ENCODE assay signal across 18 cellular contexts in the genomic region with DNA sequence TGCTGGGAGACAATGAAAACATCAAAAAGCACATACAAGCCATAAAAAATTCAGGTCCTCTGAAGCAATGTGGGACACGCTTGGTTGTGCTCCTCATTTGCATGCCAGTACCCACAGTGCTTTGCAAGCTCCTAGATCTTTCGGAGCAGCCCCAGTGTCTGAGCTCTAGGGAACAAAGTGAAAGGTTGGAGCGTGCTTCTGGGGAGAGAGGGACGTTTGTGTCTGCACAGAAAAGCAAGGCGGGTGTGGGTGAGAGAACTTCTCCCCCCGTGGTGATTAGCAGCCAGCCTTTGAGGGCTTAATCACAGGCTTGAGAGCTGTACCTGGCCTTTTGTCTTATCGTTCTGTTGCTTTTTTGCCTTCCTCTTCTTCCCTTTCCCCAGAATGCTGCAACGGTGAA.
DNase-seq lines count a peak whose midpoint lies in the region; ATAC-seq and TF ChIP-seq lines count a peak whose summit lies in the region.
"Had no signal": no experiment of that assay in that cellular context is flagged by ENCODE, and none has a peak within 500 bp of the region (broad histone marks: within the 10 kb centered on the region; RNA-seq: fewer than 3 reads in every experiment).

No MANE protein-coding gene starts in this region.

- no peak for ATAC-seq in thoracic aorta (ENCODE audit: insufficient number of reproducible peaks, low FRiP score, low read depth)
- ATAC-seq: stimulated activated naive B cell treated with anti-CD40 and anti-IgM and Interleukin-4, amounts not matched to agents 10 μg/mL and 1 μg/mL and 100 μg/mL, for 72 hours had no signal

- CTCF ChIA-PET in HEK293T (lab: Yijun Ruan, JAX) = no interaction called here

- POLR2A ChIA-PET in HEK293T (lab: Yijun Ruan, JAX) = no interaction called here

- H3K9me3 Mint-ChIP-seq in neural progenitor cell = peaks cover 28% of the 10 kb centered on the region
- peaks cover 26% of the 10 kb centered on the region for H3K9me3 Mint-ChIP-seq in activated T-cell treated with anti-CD3 and anti-CD28 coated beads, Interleukin-2, amount 50 U/mL, for 24 hours

- H3K79me2 ChIP-seq in neural progenitor cell (ENCODE audit: low read depth) = no peaks in the 10 kb centered on the region

- H3K4me2 ChIP-seq in neural progenitor cell = no peak overlapping the region
- H3K4me2 ChIP-seq: KMS-11 had no signal

- peak overlapping the region; percentile 51 for H3K4me3 ChIP-seq in coronary artery
- no peak overlapping the region for H3K4me3 ChIP-seq in neural progenitor cell
- peak overlapping the region; percentile 46 for H3K4me3 ChIP-seq in thoracic aorta

- no peak overlapping the region for H3K9ac ChIP-seq in neural progenitor cell
- H3K9ac ChIP-seq: KMS-11 had no signal

- H3K36me3 Mint-ChIP-seq in neural progenitor cell = peaks cover 4% of the 10 kb centered on the region
- H3K36me3 Mint-ChIP-seq in activated T-cell treated with anti-CD3 and anti-CD28 coated beads, Interleukin-2, amount 50 U/mL, for 24 hours (ENCODE audit: low read depth) = no peaks in the 10 kb centered on the region
- H3K36me3 Mint-ChIP-seq: stimulated activated naive B cell treated with anti-CD40 and anti-IgM and Interleukin-4, amounts not matched to agents 10 μg/mL and 1 μg/mL and 100 μg/mL, for 72 hours had no signal

- H3K36me3 ChIP-seq in neural progenitor cell (no peaks in the 10 kb centered on the region), thoracic aorta (no peaks in the 10 kb centered on the region)

- peak overlapping the region; percentile 26 to 90 for H3K27ac ChIP-seq in coronary artery
- H3K27ac ChIP-seq in neural progenitor cell = no peak overlapping the region
- peak overlapping the region; percentile 83 to 85 for H3K27ac ChIP-seq in thoracic aorta
- H3K27ac ChIP-seq: KMS-11 had no signal

- H3K27me3 Mint-ChIP-seq in neural progenitor cell (ENCODE audit: insufficient read depth, low read depth) = no peaks in the 10 kb centered on the region
- H3K27me3 Mint-ChIP-seq in activated T-cell treated with anti-CD3 and anti-CD28 coated beads, Interleukin-2, amount 50 U/mL, for 24 hours = peaks cover 6% of the 10 kb centered on the region

- TF ChIP-seq CTCF in coronary artery (IDR thresholded peaks at IDR 0.05) (no peak), neural progenitor cell (IDR thresholded peaks at IDR 0.05) (no peak), thoracic aorta (IDR thresholded peaks at IDR 0.05) (no peak)

- H3K4me3 Mint-ChIP-seq in neural progenitor cell = no peak overlapping the region
- no peak overlapping the region for H3K4me3 Mint-ChIP-seq in activated T-cell treated with anti-CD3 and anti-CD28 coated beads, Interleukin-2, amount 50 U/mL, for 24 hours
- H3K4me3 Mint-ChIP-seq: stimulated activated naive B cell treated with anti-CD40 and anti-IgM and Interleukin-4, amounts not matched to agents 10 μg/mL and 1 μg/mL and 100 μg/mL, for 72 hours had no signal

- peak overlapping the region; percentile 97 for H2AFZ ChIP-seq in neural progenitor cell (replicated peaks)

- H4K20me1 ChIP-seq in neural progenitor cell (ENCODE audit: low read depth) = no peaks in the 10 kb centered on the region

- H3K27me3 ChIP-seq in neural progenitor cell (no peaks in the 10 kb centered on the region), thoracic aorta (replicated peaks; ENCODE audit: insufficient read depth) (no peaks in the 10 kb centered on the region)

- H3K4me1 Mint-ChIP-seq in neural progenitor cell = peaks cover 8% of the 10 kb centered on the region
- H3K4me1 Mint-ChIP-seq in activated T-cell treated with anti-CD3 and anti-CD28 coated beads, Interleukin-2, amount 50 U/mL, for 24 hours (ENCODE audit: low read depth) = no peaks in the 10 kb centered on the region
- H3K4me1 Mint-ChIP-seq: stimulated activated naive B cell treated with anti-CD40 and anti-IgM and Interleukin-4, amounts not matched to agents 10 μg/mL and 1 μg/mL and 100 μg/mL, for 72 hours had no signal

- DNase-seq in GM04503 (ENCODE audit: low read depth) (peak; percentile 47), coronary artery (ENCODE audit: low spot score) (no peak), neural progenitor cell (ENCODE audit: low spot score) (no peak), thoracic aorta (ENCODE audit: low spot score) (no peak), HEK293T (ENCODE audit: extremely low spot score) (no peak), NCI-H524 treated with DMSO at 0.1 percent for 48 hours (lab: John Stamatoyannopoulos, UW) (no peak)
- DNase-seq in activated T-cell treated with anti-CD3 and anti-CD28 coated beads, Interleukin-2, amount 50 U/mL, for 24 hours = no peak
- DNase-seq: activated CD4-positive, alpha-beta T cell treated with anti-CD3 and anti-CD28 coated beads for 48 hours; activated CD8-positive, alpha-beta memory T cell treated with anti-CD3 and anti-CD28 coated beads, Interleukin-2, amount 50 U/mL, for 4 hours; activated gamma-delta T cell treated with Interleukin-2 at 50 U/mL for 16 hours; AML-193; GF-D8; HCEC 1CT; NCI-H1092 treated with DMSO at 0.1 percent for 48 hours; NCI-H2081 treated with DMSO at 0.1 percent for 48 hours; PC-3; stimulated activated naive B cell treated with anti-CD40 and anti-IgM and Interleukin-4, amounts not matched to agents 10 μg/mL and 1 μg/mL and 100 μg/mL, for 72 hours had no signal

- no peak overlapping the region for H3K27ac Mint-ChIP-seq in neural progenitor cell
- no peak overlapping the region for H3K27ac Mint-ChIP-seq in activated T-cell treated with anti-CD3 and anti-CD28 coated beads, Interleukin-2, amount 50 U/mL, for 24 hours
- H3K27ac Mint-ChIP-seq: stimulated activated naive B cell treated with anti-CD40 and anti-IgM and Interleukin-4, amounts not matched to agents 10 μg/mL and 1 μg/mL and 100 μg/mL, for 72 hours had no signal

- H3K9me3 ChIP-seq in neural progenitor cell (ENCODE audit: low read depth) (peaks cover 6% of the 10 kb centered on the region), thoracic aorta (peaks cover 10% of the 10 kb centered on the region)

- H3K4me1 ChIP-seq in neural progenitor cell = peaks cover 7% of the 10 kb centered on the region
- H3K4me1 ChIP-seq in thoracic aorta (ENCODE audit: control insufficient read depth in 1 of 2, low read depth in 2 of 2) = peaks cover 42 to 53% of the 10 kb centered on the region in 2 donors

- no peaks in the 10 kb centered on the region for H3F3A ChIP-seq in neural progenitor cell (ENCODE audit: low read depth)

TF ChIP-seq in HEK293T, 16 proteins besides CTCF, POLR2A, EP300 and RAD21:
- TF ChIP-seq SP1 (IDR thresholded peaks at IDR 0.05) (no peak), LEF1 (IDR thresholded peaks at IDR 0.05; ENCODE audit: borderline replicate concordance) (no peak), TARDBP (IDR thresholded peaks at IDR 0.05) (no peak), FOXM1 (IDR thresholded peaks at IDR 0.05; ENCODE audit: borderline replicate concordance) (no peak), HDGF (IDR thresholded peaks at IDR 0.05; ENCODE audit: borderline replicate concordance) (no peak), ZNF384 (IDR thresholded peaks at IDR 0.05) (no peak), L3MBTL2 (conservative IDR thresholded peaks at IDR 0.05) (no peak), FOXA1 (IDR thresholded peaks at IDR 0.05) (no peak), ARNT (IDR thresholded peaks at IDR 0.05) (no peak), CTBP1 (IDR thresholded peaks at IDR 0.05; ENCODE audit: borderline replicate concordance) (no peak), SUZ12 (IDR thresholded peaks at IDR 0.05) (no peak), NFRKB (IDR thresholded peaks at IDR 0.05) (no peak), PKNOX1 (IDR thresholded peaks at IDR 0.05) (no peak), ELF4 (IDR thresholded peaks at IDR 0.05) (no peak)
